14 cellular contexts compared by ENCODE assay signal in genomic region chr14:53331247-53331646, GRCh38.
A peak's percentile ranks its signal among the peaks of the same experiment; 100 is the strongest.
DNase-seq lines count a peak whose midpoint lies in the region; ATAC-seq and TF ChIP-seq lines count a peak whose summit lies in the region.
"Had no signal": no experiment of that assay in that cellular context is flagged by ENCODE, and none has a peak within 500 bp of the region (broad histone marks: within the 10 kb centered on the region; RNA-seq: fewer than 3 reads in every experiment).

No MANE protein-coding gene starts in this region.

- H3K9ac ChIP-seq in PC-3 (ENCODE audit: low read length): no peak overlapping the region
- no peak overlapping the region for H3K9ac ChIP-seq in fibroblast of lung (ENCODE audit: insufficient read depth, low read length)

- H3K4me1 Mint-ChIP-seq in activated naive CD4-positive, alpha-beta T cell treated with anti-CD3 and anti-CD28 coated beads for 36 hours (ENCODE audit: low read depth): peaks cover 2% of the 10 kb centered on the region

- H3K4me2 ChIP-seq in PC-3 (ENCODE audit: low read length) (peak overlapping the region; percentile 3; the same call in 1 of the 2 replicates), fibroblast of lung (ENCODE audit: extremely low read depth, insufficient read depth, low read length) (no peak overlapping the region)

- H3K36me3 ChIP-seq in PC-3 (ENCODE audit: low read depth, low read length): no peaks in the 10 kb centered on the region
- H3K36me3 ChIP-seq in fibroblast of lung (ENCODE audit: control insufficient read depth, insufficient read depth, low read length): no peaks in the 10 kb centered on the region
- H3K36me3 ChIP-seq: tibial nerve had no signal

- intact Hi-C loops in activated naive CD4-positive, alpha-beta T cell treated with anti-CD3 and anti-CD28 coated beads for 36 hours (cut with micrococcal nuclease): no loop called here
- intact Hi-C loops in PC-3 (cut with micrococcal nuclease): loop anchor here (2.0 kb wide), 1 partner anchor 60 kb away; no protein-coding TSS in a partner anchor

- H3K4me1 ChIP-seq in PC-3 (ENCODE audit: insufficient read depth, low read length) (peaks cover 30% of the 10 kb centered on the region), fibroblast of lung (ENCODE audit: control insufficient read depth, extremely low read depth, insufficient read depth, low read length) (peaks cover 7% of the 10 kb centered on the region)
- H3K4me1 ChIP-seq: tibial nerve had no signal

- no peak overlapping the region for H3K4me3 Mint-ChIP-seq in activated naive CD4-positive, alpha-beta T cell treated with anti-CD3 and anti-CD28 coated beads for 36 hours
- H3K4me3 Mint-ChIP-seq: WTC11 had no signal

- H3K36me3 Mint-ChIP-seq in activated naive CD4-positive, alpha-beta T cell treated with anti-CD3 and anti-CD28 coated beads for 36 hours (ENCODE audit: low read depth): no peaks in the 10 kb centered on the region
- H3K36me3 Mint-ChIP-seq: WTC11 had no signal

- no peak overlapping the region for H3K27ac ChIP-seq in PC-3 (ENCODE audit: low read length)
- H3K27ac ChIP-seq in fibroblast of lung (ENCODE audit: insufficient read depth, low read length): no peak overlapping the region
- H3K27ac ChIP-seq: tibial nerve had no signal

- H2AFZ ChIP-seq in PC-3 (ENCODE audit: low read length) (no peak overlapping the region), fibroblast of lung (ENCODE audit: low read length) (no peak overlapping the region)

- CTCF ChIA-PET in activated naive CD4-positive, alpha-beta T cell treated with anti-CD3 and anti-CD28 coated beads for 36 hours (lab: Charles Lee): no interaction called here
- CTCF ChIA-PET in PC-3 (lab: Charles Lee): no interaction called here

- no peak for TF ChIP-seq CTCF in PC-3 (conservative IDR thresholded peaks at IDR 0.05; ENCODE audit: low read depth, low read length)
- TF ChIP-seq CTCF in fibroblast of lung (conservative IDR thresholded peaks at IDR 0.05 in 1 of 2, IDR thresholded peaks at IDR 0.05 in 1 of 2; ENCODE audit: low read depth in 1 of 2, low read length in 2 of 2): no peak

- H3K27me3 ChIP-seq in PC-3 (ENCODE audit: low read length) (no peaks in the 10 kb centered on the region), fibroblast of lung (ENCODE audit: control insufficient read depth, insufficient read depth, low read length) (no peaks in the 10 kb centered on the region)
- H3K27me3 ChIP-seq: tibial nerve had no signal

- no TSS peak for BruUV-seq in PC-3 (replicated peaks; lab: Mats Ljungman, UMichigan)

- H3K27ac Mint-ChIP-seq in activated naive CD4-positive, alpha-beta T cell treated with anti-CD3 and anti-CD28 coated beads for 36 hours: no peak overlapping the region
- H3K27ac Mint-ChIP-seq: WTC11 had no signal

- no peaks in the 10 kb centered on the region for H3K27me3 Mint-ChIP-seq in activated naive CD4-positive, alpha-beta T cell treated with anti-CD3 and anti-CD28 coated beads for 36 hours (ENCODE audit: low read depth)

- ATAC-seq in PC-3 (peak; percentile 86), GM18498 (IDR thresholded peaks at IDR 0.05; ENCODE audit: unreplicated experiment) (no peak), GM21515 (IDR thresholded peaks at IDR 0.05; ENCODE audit: unreplicated experiment) (no peak)

- H4K20me1 ChIP-seq in PC-3 (ENCODE audit: low read length): no peaks in the 10 kb centered on the region
- H4K20me1 ChIP-seq in fibroblast of lung (ENCODE audit: control insufficient read depth, extremely low read depth, insufficient read depth, low read length): no peaks in the 10 kb centered on the region

- no peaks in the 10 kb centered on the region for H3F3A ChIP-seq in PC-3 (ENCODE audit: low read length, unreplicated experiment)

- POLR2A ChIA-PET in PC-3 (lab: Charles Lee; ENCODE audit: unreplicated experiment): interaction anchor here (0.7 kb wide), 1 partner anchor 622 kb away, joined by 3 read pairs; no protein-coding TSS in a partner anchor

- H3K4me3 ChIP-seq in PC-3 (ENCODE audit: low read length): no peak overlapping the region
- H3K4me3 ChIP-seq in fibroblast of lung (replicated peaks in 1 of 4; ENCODE audit: control extremely low read depth in 1 of 4, insufficient read depth in 1 of 4, low read depth in 3 of 4, low read length in 4 of 4): no peak overlapping the region
- H3K4me3 ChIP-seq: tibial nerve had no signal

- DNase-seq in activated naive CD4-positive, alpha-beta T cell treated with anti-CD3 and anti-CD28 coated beads for 36 hours: peak; percentile 12
- no peak for DNase-seq in activated naive CD4-positive, alpha-beta T cell treated with Interleukin-2 at 50 U/mL for 16 hours
- peak; percentile 91 for DNase-seq in PC-3
- peak; percentile 60 to 83 for DNase-seq in fibroblast of lung (ENCODE audit: low read depth in 2 of 2)
- DNase-seq in stromal cell of bone marrow (ENCODE audit: low read depth): peak; percentile 78
- DNase-seq in SK-N-DZ (ENCODE audit: low spot score): no peak
- DNase-seq: AML-193; central memory CD4-positive, alpha-beta T cell; KG1; NCI-H187 had no signal

- H3K9me2 ChIP-seq in PC-3 (replicated peaks; ENCODE audit: low read length): no peaks in the 10 kb centered on the region

- no peaks in the 10 kb centered on the region for H3K9me3 ChIP-seq in PC-3 (ENCODE audit: low read length)
- H3K9me3 ChIP-seq in fibroblast of lung (ENCODE audit: control insufficient read depth, insufficient read depth, low read depth, low read length): no peaks in the 10 kb centered on the region
- H3K9me3 ChIP-seq: tibial nerve had no signal

- H3K79me2 ChIP-seq in PC-3 (ENCODE audit: low read length) (no peaks in the 10 kb centered on the region), fibroblast of lung (ENCODE audit: control insufficient read depth, insufficient read depth, low read length) (no peaks in the 10 kb centered on the region)

- no peaks in the 10 kb centered on the region for H3K9me3 Mint-ChIP-seq in activated naive CD4-positive, alpha-beta T cell treated with anti-CD3 and anti-CD28 coated beads for 36 hours

Comparison
In these comparisons a context has a peak if more than half of its experiments do, and no peak if none do; other contexts are left out.
1. DNase-seq: peak in activated naive CD4-positive, alpha-beta T cell treated with anti-CD3 and anti-CD28 coated beads for 36 hours (single experiment), PC-3 (single experiment), fibroblast of lung (2 of 2) and stromal cell of bone marrow (single experiment); none in activated naive CD4-positive, alpha-beta T cell treated with Interleukin-2 at 50 U/mL for 16 hours (single experiment) and SK-N-DZ (single experiment).